Comparison of ENCODE assay signal across 9 cellular contexts in the genomic region with DNA sequence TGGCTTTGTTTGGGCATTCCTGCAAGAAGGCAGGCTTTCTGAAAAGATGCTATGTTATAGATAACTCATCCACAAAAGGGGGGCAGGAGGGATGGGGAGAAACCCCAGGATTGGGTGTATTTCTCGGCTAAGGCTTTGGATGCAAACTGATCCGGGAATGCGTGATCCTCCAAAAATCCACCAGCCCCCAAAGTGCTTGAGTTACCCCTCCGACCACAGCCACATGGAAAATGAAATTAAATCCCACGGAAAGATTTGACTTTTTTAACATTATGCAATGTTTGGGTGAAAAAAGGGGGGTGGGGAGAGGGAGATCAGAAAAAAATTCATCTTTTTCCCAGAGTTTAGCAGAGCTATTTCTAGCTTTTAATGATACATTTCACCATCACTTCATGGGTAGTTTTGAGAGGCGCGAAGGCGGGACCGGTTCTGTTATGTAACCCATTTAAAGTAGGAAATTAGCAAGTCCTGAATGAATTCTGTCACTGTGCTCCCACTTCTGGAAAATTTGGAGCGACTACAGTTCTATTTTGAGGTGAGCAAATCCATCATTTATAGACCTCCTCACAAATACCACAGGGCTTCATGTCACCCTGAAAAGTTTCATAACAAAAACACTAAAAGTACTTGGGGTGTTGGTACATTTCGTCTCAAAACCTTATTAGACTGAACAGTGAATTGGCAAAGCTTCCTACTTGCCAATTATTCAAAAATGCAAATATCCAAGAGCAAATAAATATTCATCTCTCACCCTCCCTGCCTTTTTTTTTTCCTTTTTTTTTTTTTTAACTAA. TPM values are rescaled to one million over a fixed set of nuclear protein-coding genes. Genes with fewer than 3 reads are reported as not detected.
DNase-seq lines count a peak whose midpoint lies in the region; ATAC-seq, FAIRE-seq and TF ChIP-seq lines count a peak whose summit lies in the region.
"Had no signal": no experiment of that assay in that cellular context is flagged by ENCODE, and none has a peak within 500 bp of the region (broad histone marks: within the 10 kb centered on the region; RNA-seq: fewer than 3 reads in every experiment).

No MANE protein-coding gene starts in this region.

- TF ChIP-seq CTCF in vagina (IDR thresholded peaks at IDR 0.05) (no peak), D721Med (IDR thresholded peaks at IDR 0.05; ENCODE audit: insufficient read depth, missing control alignments) (no peak)

- no peaks in the 10 kb centered on the region for H3K36me3 Mint-ChIP-seq in activated naive CD8-positive, alpha-beta T cell treated with anti-CD3 and anti-CD28 coated beads for 36 hours

- DNase-seq in Right ventricle myocardium inferior (ENCODE audit: missing footprints) (no peak), cardiac septum (ENCODE audit: low spot score) (no peak), medulla oblongata (ENCODE audit: extremely low spot score) (peak; percentile 41), vagina (ENCODE audit: extremely low spot score in 2 of 2) (no peak), NCI-H2171 (lab: John Stamatoyannopoulos, UW) (no peak), D721Med (ENCODE audit: insufficient read length, low spot score) (no peak)
- no peak for DNase-seq in activated naive CD8-positive, alpha-beta T cell treated with anti-CD3 and anti-CD28 coated beads for 36 hours

- H3K4me3 Mint-ChIP-seq in activated naive CD8-positive, alpha-beta T cell treated with anti-CD3 and anti-CD28 coated beads for 36 hours, result peak overlapping the region; percentile 14

- no peaks in the 10 kb centered on the region for H3K27me3 ChIP-seq in vagina
- H3K27me3 ChIP-seq: SJSA1 had no signal

- no peaks in the 10 kb centered on the region for H3K9me3 Mint-ChIP-seq in activated naive CD8-positive, alpha-beta T cell treated with anti-CD3 and anti-CD28 coated beads for 36 hours

- no peak for FAIRE-seq in D721Med (lab: Jason Lieb, UNC)

- peak overlapping the region; percentile 78 for H3K27ac Mint-ChIP-seq in activated naive CD8-positive, alpha-beta T cell treated with anti-CD3 and anti-CD28 coated beads for 36 hours

- H3K36me3 ChIP-seq in vagina, result no peaks in the 10 kb centered on the region
- H3K36me3 ChIP-seq: SJSA1 had no signal

- peaks cover 38% of the 10 kb centered on the region for H3K4me1 Mint-ChIP-seq in activated naive CD8-positive, alpha-beta T cell treated with anti-CD3 and anti-CD28 coated beads for 36 hours

- ATAC-seq in Right ventricle myocardium inferior (peak; percentile 11), GM18520 (IDR thresholded peaks at IDR 0.05; ENCODE audit: unreplicated experiment) (no peak)

- no peaks in the 10 kb centered on the region for H3K9me3 ChIP-seq in vagina
- H3K9me3 ChIP-seq: SJSA1 had no signal

- intact Hi-C loops in Right ventricle myocardium inferior (cut with DNase I), result loop anchor here (2.0 kb wide), 2 partner anchors 32 to 210 kb away; no protein-coding TSS in a partner anchor
- intact Hi-C loops in cardiac septum (cut with DNase I), result loop anchor here (2.0 to 10.0 kb wide), 2 partner anchors 222 to 610 kb away; no protein-coding TSS in a partner anchor
- intact Hi-C loops in vagina (cut with DNase I), result loop anchor here (5.0 kb wide), 1 partner anchor 227 kb away; no protein-coding TSS in a partner anchor

- H3K4me3 ChIP-seq in vagina, result no peak overlapping the region
- H3K4me3 ChIP-seq: SJSA1 had no signal

- no peak for TF ChIP-seq POLR2A in vagina (IDR thresholded peaks at IDR 0.05)

- H3K27ac ChIP-seq in vagina, result peak overlapping the region; percentile 66
- H3K27ac ChIP-seq: SJSA1 had no signal

- no peaks in the 10 kb centered on the region for H3K27me3 Mint-ChIP-seq in activated naive CD8-positive, alpha-beta T cell treated with anti-CD3 and anti-CD28 coated beads for 36 hours

- H3K4me1 ChIP-seq in vagina, result peaks cover 15% of the 10 kb centered on the region
- H3K4me1 ChIP-seq: SJSA1 had no signal

RNA-seq across cellular contexts. Expression of gene NFATC2, which starts 51.9 kb away (rescaled TPM):
- total RNA-seq in Right ventricle myocardium inferior (2.1 TPM), cardiac septum (4.3 TPM), vagina (7.4 TPM)
- total RNA-seq in activated naive CD8-positive, alpha-beta T cell treated with anti-CD3 and anti-CD28 coated beads for 36 hours, result 10 to 100 TPM; 31.0 to 31.7 TPM
- total RNA-seq: SJSA1 had no signal
